19 cellular contexts compared by ENCODE assay signal in the genomic region with DNA sequence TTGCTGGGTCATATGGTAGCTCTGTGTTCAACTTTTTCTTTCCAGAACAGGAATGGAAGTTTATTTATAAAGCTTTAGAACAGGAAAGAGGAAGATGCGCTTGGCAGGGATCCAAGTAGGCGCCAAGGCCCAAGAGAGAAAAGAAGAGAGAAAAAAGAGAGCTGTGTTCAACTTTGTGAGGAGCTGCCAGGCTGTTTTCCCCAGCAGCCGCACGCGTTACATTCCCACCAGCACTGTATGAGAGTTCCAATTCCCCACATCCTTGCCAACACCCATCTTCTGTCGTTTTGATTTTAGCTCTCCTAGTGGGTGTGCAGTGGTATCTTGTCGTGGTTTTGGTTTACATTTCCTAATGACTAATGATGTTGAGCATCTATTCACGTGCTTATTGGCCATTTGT. TPM values are rescaled to one million over a fixed set of nuclear protein-coding genes. Genes with fewer than 3 reads are reported as not detected.
DNase-seq lines count a peak whose midpoint lies in the region; ATAC-seq and TF ChIP-seq lines count a peak whose summit lies in the region.
"Had no signal": no experiment of that assay in that cellular context is flagged by ENCODE, and none has a peak within 500 bp of the region (broad histone marks: within the 10 kb centered on the region; RNA-seq: fewer than 3 reads in every experiment).

No MANE protein-coding gene starts in this region.

- WGBS in aorta, 2 donors = 49 to 51% methylated on average over 8 of the region's 8 CpGs

- H3K4me3 ChIP-seq in SK-N-MC (no peak overlapping the region), fibroblast of mammary gland (ENCODE audit: control insufficient read depth, low read depth, low read length) (no peak overlapping the region), aorta (ENCODE audit: low read length in 2 of 2) (no peak overlapping the region)
- H3K4me3 ChIP-seq: hepatocyte, SJSA1, suprapubic skin had no signal

- intact Hi-C loops in Right ventricle myocardium superior (cut with DNase I) (no loop called here), Right ventricle myocardium inferior (cut with DNase I) (no loop called here), aorta (cut with DNase I) (no loop called here)

- no peaks in the 10 kb centered on the region for H3K9me3 ChIP-seq in SK-N-MC (ENCODE audit: low read depth, low read length)
- no peaks in the 10 kb centered on the region for H3K9me3 ChIP-seq in aorta (ENCODE audit: control insufficient read depth, low read length)
- H3K9me3 ChIP-seq: SJSA1, suprapubic skin had no signal

- H3K27me3 ChIP-seq in aorta (ENCODE audit: control insufficient read depth in 1 of 2, insufficient read depth in 2 of 2, low read length in 1 of 2) = no peaks in the 10 kb centered on the region
- H3K27me3 ChIP-seq: hepatocyte, SJSA1 had no signal

- no peaks in the 10 kb centered on the region for H3K36me3 ChIP-seq in SK-N-MC (ENCODE audit: insufficient read depth, low read length)
- H3K36me3 ChIP-seq in aorta (ENCODE audit: control insufficient read depth in 1 of 2, insufficient read depth in 2 of 2, low read length in 1 of 2) = no peaks in the 10 kb centered on the region
- H3K36me3 ChIP-seq: SJSA1, suprapubic skin had no signal

- ATAC-seq in Right ventricle myocardium superior (ENCODE audit: poor library complexity) (no peak), Right ventricle myocardium inferior (no peak), aorta (ENCODE audit: low FRiP score) (no peak), GM21529 (IDR thresholded peaks at IDR 0.05; ENCODE audit: unreplicated experiment) (no peak), GM19467 (IDR thresholded peaks at IDR 0.05; ENCODE audit: unreplicated experiment) (no peak)
- ATAC-seq: HCT116 had no signal

- no peak overlapping the region for H3K9ac ChIP-seq in SK-N-MC (ENCODE audit: insufficient read length)

- DNase-seq in Right ventricle myocardium superior (peak; percentile 61), Right ventricle myocardium inferior (ENCODE audit: missing footprints) (no peak), SK-N-MC (ENCODE audit: low read depth, low spot score) (peak; percentile 2), fibroblast of mammary gland (ENCODE audit: low read depth) (peak; percentile 38), aorta (peak; percentile 56 to 62), T1000 (lab: John Stamatoyannopoulos, UW) (no peak)
- DNase-seq: activated CD4-positive, alpha-beta T cell treated with anti-CD3 and anti-CD28 coated beads, Interleukin-2, amount 10 ng/mL, durations not matched to agents 7 days and 5 days; Calu3; effector CD8-positive, alpha-beta T cell; NCI-H1048; NCI-H2227 treated with DMSO at 0.1 percent for 48 hours; occipital lobe; stimulated activated CD4-positive, alpha-beta T cell treated with anti-CD3 and anti-CD28 coated beads, Interleukin-2, amount 100 ng/mL, for 48 hours had no signal

- no peak for TF ChIP-seq CTCF in fibroblast of mammary gland (conservative IDR thresholded peaks at IDR 0.05; ENCODE audit: control insufficient read depth, insufficient read depth, low read depth, low read length)

- H3K27ac ChIP-seq in SK-N-MC (no peak overlapping the region), aorta (ENCODE audit: low read depth in 1 of 2, low read length in 2 of 2) (no peak overlapping the region)
- H3K27ac ChIP-seq: hepatocyte, SJSA1, suprapubic skin had no signal

- H3K4me1 ChIP-seq in aorta (ENCODE audit: control insufficient read depth in 1 of 2, insufficient read depth in 2 of 2, low read length in 2 of 2) = no peaks in the 10 kb centered on the region
- H3K4me1 ChIP-seq: suprapubic skin had no signal

RNA-seq across cellular contexts. Expression of gene KCNF1, which starts 51.4 kb away (rescaled TPM):
- total RNA-seq in Right ventricle myocardium superior = not detected
- 0.24 TPM for total RNA-seq in Right ventricle myocardium inferior
- not detected for total RNA-seq in aorta
- polyA plus RNA-seq in aorta = not detected
- total RNA-seq: activated CD4-positive, alpha-beta T cell treated with anti-CD3 and anti-CD28 coated beads, Interleukin-2, amount 10 ng/mL, durations not matched to agents 7 days and 5 days; Calu3; suprapubic skin had no signal

Comparison
In these comparisons a context has a peak if more than half of its experiments do, and no peak if none do; other contexts are left out.
1. DNase-seq: peak in Right ventricle myocardium superior (single experiment), SK-N-MC (single experiment), fibroblast of mammary gland (single experiment) and aorta (2 of 2); none in Right ventricle myocardium inferior (single experiment) and T1000 (single experiment).